1 cellular context compared by ENCODE assay signal in genomic region chr19:48624791-48625723, GRCh38.
TF ChIP-seq lines count a peak whose summit lies in the region.

No MANE protein-coding gene starts in this region.

TF ChIP-seq in H1, 55 proteins besides CTCF, POLR2A, EP300 and RAD21:
- TF ChIP-seq SP1 (IDR thresholded peaks at IDR 0.05; ENCODE audit: low read depth, low read length), result no peak
- peak in 1 of 2 experiments; percentile 42; a peak in 2 of 4 replicates for TF ChIP-seq SIN3A (conservative IDR thresholded peaks at IDR 0.05 in 1 of 2, IDR thresholded peaks at IDR 0.05 in 1 of 2; ENCODE audit: low read depth in 1 of 2, low read length in 2 of 2)
- TF ChIP-seq SP2 (IDR thresholded peaks at IDR 0.05; ENCODE audit: low read length), result no peak
- 0 out of 2 replicates have a peak, but pooled peaks have one; percentile 18 for TF ChIP-seq TEAD4 (IDR thresholded peaks at IDR 0.05; ENCODE audit: low read depth, low read length)
- peak; percentile 80 for TF ChIP-seq POLR2AphosphoS5 (IDR thresholded peaks at IDR 0.05; ENCODE audit: low read depth, low read length)
- TF ChIP-seq FOSL1 (IDR thresholded peaks at IDR 0.05; ENCODE audit: insufficient read depth, low read depth, low read length), result no peak
